8 cellular contexts compared by ENCODE assay signal in the genomic region with DNA sequence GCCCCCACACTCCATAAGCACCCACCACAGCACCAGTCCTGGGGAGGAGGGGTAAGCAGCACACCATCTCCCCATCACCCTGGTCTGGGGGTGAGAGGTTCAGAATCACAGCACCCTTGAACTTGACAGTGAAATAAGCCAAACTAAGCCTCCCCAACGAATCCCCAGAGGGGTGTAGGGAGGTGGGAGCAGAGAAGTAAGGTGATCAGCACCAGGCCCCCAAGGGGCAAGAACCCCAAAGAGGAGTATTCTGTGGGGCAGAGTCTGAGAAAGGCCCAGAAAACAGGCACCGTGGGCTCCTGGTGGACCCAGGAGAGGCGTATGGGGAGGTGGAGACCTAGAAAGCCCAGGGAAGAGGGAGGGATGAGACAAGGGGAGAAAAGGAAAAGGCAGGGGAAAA. TPM values are rescaled to one million over a fixed set of nuclear protein-coding genes. Genes with fewer than 3 reads are reported as not detected.
A peak's percentile ranks its signal among the peaks of the same experiment; 100 is the strongest.
DNase-seq lines count a peak whose midpoint lies in the region; ATAC-seq, FAIRE-seq and TF ChIP-seq lines count a peak whose summit lies in the region.

No MANE protein-coding gene starts in this region.

- no peak overlapping the region for H3K18ac ChIP-seq in H1 (ENCODE audit: extremely low read depth, low read length)

- WGBS in H1 (ENCODE audit: extremely low coverage in 1 of 2, insufficient coverage in 1 of 2, insufficient read length in 1 of 2, insufficient replicate concordance in 2 of 2, low coverage in 1 of 2, low lambda C conversion rate in 2 of 2, missing lambda C conversion rate in 1 of 2), 2 experiments, result 98% methylated on average over 3 of the region's 3 CpGs; no CpG with 5 or more reads in 1 of the 2 experiments

- peak overlapping the region; percentile 91 for H3K9ac ChIP-seq in BLaER1
- peak overlapping the region; percentile 95 for H3K9ac ChIP-seq in OCI-LY3 (ENCODE audit: low read length)
- no peak overlapping the region for H3K9ac ChIP-seq in H1 (replicated peaks in 1 of 4; ENCODE audit: extremely low read depth in 1 of 4, low read depth in 3 of 4, low read length in 3 of 4)

- TF ChIP-seq POLR2A in H1 (IDR thresholded peaks at IDR 0.05; ENCODE audit: control extremely low read depth in 1 of 2, low read depth in 2 of 2, low read length in 2 of 2) (no peak), GM18505 (IDR thresholded peaks at IDR 0.05; ENCODE audit: borderline replicate concordance, extremely low read depth, insufficient read depth, insufficient read length) (no peak)

- H3K36me3 ChIP-seq in BLaER1, result peaks cover 47% of the 10 kb centered on the region
- H3K36me3 ChIP-seq in OCI-LY3 (replicated peaks; ENCODE audit: low read depth, low read length), result peaks cover 40% of the 10 kb centered on the region
- peaks cover 0 to 8% (median 0%) of the 10 kb centered on the region in 4 experiments; a peak in 4 of 8 replicates for H3K36me3 ChIP-seq in H1 (ENCODE audit: control insufficient read depth in 2 of 4, insufficient read depth in 4 of 4, low read length in 3 of 4)
- peaks cover 96% of the 10 kb centered on the region for H3K36me3 ChIP-seq in neutrophil

- H3K9me3 ChIP-seq in BLaER1 (no peaks in the 10 kb centered on the region), OCI-LY3 (ENCODE audit: insufficient read depth, low read length) (no peaks in the 10 kb centered on the region), H1 (ENCODE audit: insufficient read depth in 2 of 2, low read depth in 1 of 2, low read length in 1 of 2) (no peaks in the 10 kb centered on the region), neutrophil (no peaks in the 10 kb centered on the region)

- DNase-seq in H1 (ENCODE audit: low read depth in 1 of 2, low spot score in 2 of 2) (no peak), SW 1271 (lab: John Stamatoyannopoulos, UW) (no peak)

- H3K4me1 ChIP-seq in BLaER1 (peaks cover 80% of the 10 kb centered on the region), OCI-LY3 (ENCODE audit: low read length) (peaks cover 49% of the 10 kb centered on the region), H1 (replicated peaks in 1 of 4; ENCODE audit: control insufficient read depth in 3 of 4, insufficient read depth in 4 of 4, low read length in 3 of 4) (peaks cover 0 to 9% (median 5%) of the 10 kb centered on the region in 4 experiments; a peak in 3 of 7 replicates), neutrophil (ENCODE audit: control insufficient read depth in 1 of 2, insufficient read depth in 1 of 2, low read depth in 1 of 2, low read length in 1 of 2) (peaks cover 95 to 98% of the 10 kb centered on the region in 2 experiments)

- CTCF ChIA-PET in H1 (lab: Charles Lee; ENCODE audit: partially characterized antibody), result interaction anchor here (0.6 to 1.9 kb wide), 4 partner anchors 10 to 457 kb away, joined by 3 to 5 read pairs (median 4); no protein-coding TSS in a partner anchor

- peak overlapping the region; percentile 92 for H3K27ac ChIP-seq in BLaER1
- H3K27ac ChIP-seq in OCI-LY3 (ENCODE audit: low read length), result peak overlapping the region; percentile 76
- H3K27ac ChIP-seq in H1 (ENCODE audit: low read depth, low read length), result no peak overlapping the region
- H3K27ac ChIP-seq in neutrophil, result peak overlapping the region; percentile 99

- no peak overlapping the region for H2AFZ ChIP-seq in OCI-LY3 (ENCODE audit: low read depth, low read length)
- no peak overlapping the region for H2AFZ ChIP-seq in H1 (ENCODE audit: low read length)

- H2BK5ac ChIP-seq in H1 (ENCODE audit: low read depth, low read length), result 0 out of 2 replicates have a peak overlapping the region, but pooled peaks have one; percentile 17

- no peak overlapping the region for H3K14ac ChIP-seq in H1 (ENCODE audit: insufficient read length)

- H2BK120ac ChIP-seq in H1 (replicated peaks; ENCODE audit: low read depth, low read length), result no peak overlapping the region

- no peak overlapping the region for H3K23ac ChIP-seq in H1 (ENCODE audit: insufficient read length)

- TF ChIP-seq EP300 in H1 (IDR thresholded peaks at IDR 0.05; ENCODE audit: borderline replicate concordance in 1 of 2, low read depth in 2 of 2, low read length in 2 of 2), result no peak

- no peak overlapping the region for H2BK12ac ChIP-seq in H1 (ENCODE audit: low read depth, low read length)

- H4K5ac ChIP-seq in H1 (ENCODE audit: insufficient read length, low read depth, low read length), result no peak overlapping the region

- no peak for ATAC-seq in GM18505 (IDR thresholded peaks at IDR 0.05; ENCODE audit: unreplicated experiment)
- no peak for ATAC-seq in GM21737 (IDR thresholded peaks at IDR 0.05; ENCODE audit: unreplicated experiment)
- ATAC-seq in GM19452 (IDR thresholded peaks at IDR 0.05; ENCODE audit: unreplicated experiment), result no peak

- no peak for TF ChIP-seq CTCF in OCI-LY3 (IDR thresholded peaks at IDR 0.05; ENCODE audit: low read depth, low read length)
- no peak for TF ChIP-seq CTCF in H1 (IDR thresholded peaks at IDR 0.05; ENCODE audit: control extremely low read depth in 1 of 3, insufficient read depth in 1 of 3, low read depth in 1 of 3, low read length in 3 of 3)
- TF ChIP-seq CTCF in neutrophil (IDR thresholded peaks at IDR 0.05), result no peak

- no peak overlapping the region for H2BK15ac ChIP-seq in H1 (ENCODE audit: low read length)

- H3K4me3 ChIP-seq in BLaER1, result peak overlapping the region; percentile 83
- H3K4me3 ChIP-seq in OCI-LY3 (ENCODE audit: low read length), result peak overlapping the region; percentile 83
- H3K4me3 ChIP-seq in H1 (ENCODE audit: extremely low read depth in 1 of 4, insufficient read depth in 2 of 4, low read depth in 3 of 4, low read length in 4 of 4), result no peak overlapping the region
- peak overlapping the region; percentile 60 to 73 for H3K4me3 ChIP-seq in neutrophil (ENCODE audit: low read depth in 1 of 2, low read length in 1 of 2)

- no peak overlapping the region for H2BK20ac ChIP-seq in H1 (ENCODE audit: low read length)

- H3K79me1 ChIP-seq in H1 (ENCODE audit: low read depth, low read length), result peaks cover 19% of the 10 kb centered on the region; the same call in 1 of the 2 replicates

- H4K20me1 ChIP-seq in BLaER1 (peaks cover 53% of the 10 kb centered on the region), OCI-LY3 (ENCODE audit: insufficient read depth, low read length) (peaks cover 50% of the 10 kb centered on the region), H1 (replicated peaks in 1 of 2; ENCODE audit: control insufficient read depth in 1 of 2, insufficient read depth in 2 of 2, low read length in 2 of 2) (peaks cover 9 to 25% of the 10 kb centered on the region in 2 experiments)

- H3K23me2 ChIP-seq in H1 (ENCODE audit: low read depth, low read length), result no peaks in the 10 kb centered on the region

- H3K4ac ChIP-seq in H1 (replicated peaks; ENCODE audit: insufficient read length, low read depth, low read length), result no peak overlapping the region

- H4K91ac ChIP-seq in H1 (replicated peaks; ENCODE audit: insufficient read length, low read length), result no peak overlapping the region

- no peak overlapping the region for H2AK5ac ChIP-seq in H1 (ENCODE audit: low read depth, low read length)

- H3K27me3 ChIP-seq in BLaER1 (no peaks in the 10 kb centered on the region), OCI-LY3 (ENCODE audit: low read depth, low read length) (no peaks in the 10 kb centered on the region), H1 (replicated peaks in 1 of 4; ENCODE audit: control insufficient read depth in 3 of 4, extremely low read depth in 1 of 4, insufficient read depth in 3 of 4, low read length in 3 of 4) (no peaks in the 10 kb centered on the region), neutrophil (no peaks in the 10 kb centered on the region)

- no peak for FAIRE-seq in H1 (lab: Jason Lieb, UNC)

- H3K4me2 ChIP-seq in BLaER1 (peak overlapping the region; percentile 100), OCI-LY3 (ENCODE audit: low read length) (peak overlapping the region; percentile 98), H1 (ENCODE audit: insufficient read depth in 1 of 2, low read depth in 2 of 2, low read length in 2 of 2) (no peak overlapping the region)

- H3K79me2 ChIP-seq in OCI-LY3 (ENCODE audit: low read length), result peaks cover 71% of the 10 kb centered on the region
- peaks cover 0 to 40% of the 10 kb centered on the region in 2 experiments; a peak in 2 of 4 replicates for H3K79me2 ChIP-seq in H1 (ENCODE audit: control insufficient read depth in 1 of 2, insufficient read depth in 2 of 2, low read length in 2 of 2)

- POLR2A ChIA-PET in H1 (lab: Charles Lee; ENCODE audit: partially characterized antibody), result interaction anchor here (1.5 kb wide), 1 partner anchor 15 kb away, joined by 3 read pairs; no protein-coding TSS in a partner anchor

- peak overlapping the region; percentile 28; the same call in 1 of the 2 replicates for H4K8ac ChIP-seq in H1 (ENCODE audit: extremely low read depth, insufficient read depth, low read length)

- no peak overlapping the region for H3K56ac ChIP-seq in H1 (replicated peaks; ENCODE audit: insufficient read length, low read depth, low read length)

- no peak for TF ChIP-seq RAD21 in H1 (IDR thresholded peaks at IDR 0.05 in 1 of 2, conservative IDR thresholded peaks at IDR 0.05 in 1 of 2; ENCODE audit: low read depth in 2 of 2, low read length in 2 of 2)

TF ChIP-seq in H1, 55 proteins besides CTCF, POLR2A, EP300 and RAD21 (continues in another document):
- TF ChIP-seq SUZ12 (IDR thresholded peaks at IDR 0.05; ENCODE audit: low read length) (no peak), ASH2L (IDR thresholded peaks at IDR 0.05; ENCODE audit: low read length) (no peak), SIN3A (conservative IDR thresholded peaks at IDR 0.05 in 1 of 2, IDR thresholded peaks at IDR 0.05 in 1 of 2; ENCODE audit: low read depth in 1 of 2, low read length in 2 of 2) (no peak), TCF12 (IDR thresholded peaks at IDR 0.05; ENCODE audit: low read depth, low read length) (no peak)

RNA-seq across cellular contexts. Expression of gene ARAP1, which starts 30.9 kb away (rescaled TPM):
- 59.5 and 61.6 TPM in 2 replicates for total RNA-seq in H1 (2021; fragmentation: NEBNext Ultra II Directional; extraction: Animal tissue kit (Norgen Biotek cat#: 25700))
- 25.7 and 39.9 TPM in 2 replicates for polyA plus RNA-seq in H1 (2011; rRNA removed)
- polyA plus RNA-seq in H1 (2011; cell fraction: cytosol; rRNA removed), result 34.5 TPM
- polyA plus RNA-seq in H1 (2011; cell fraction: nucleus; rRNA removed), result 123 TPM
- polyA plus RNA-seq in H1 (2012, experiment 1 of 2), result 39.5 to 54.2 TPM (median 51.4 TPM) in 4 replicates
- polyA plus RNA-seq in H1 (2012, experiment 2 of 2), result 53.3 TPM
- polyA plus RNA-seq in H1 (2013, experiment 1 of 2), result 28.7 TPM
- 25.5 TPM for polyA plus RNA-seq in H1 (2013, experiment 2 of 2)
- polyA minus RNA-seq in H1 (2011; rRNA and poly(A)+ RNA removed), result 39.5 and 45.8 TPM in 2 replicates
- polyA minus RNA-seq in H1 (2011; cell fraction: cytosol; rRNA and poly(A)+ RNA removed), result 52.5 TPM
- 66.4 TPM for polyA minus RNA-seq in H1 (2011; cell fraction: nucleus; rRNA and poly(A)+ RNA removed)

RNA-seq across cellular contexts. Expression of gene PDE2A, which starts 47.1 kb away (rescaled TPM):
- 3.4 and 5.0 TPM in 2 replicates for total RNA-seq in H1 (2021; fragmentation: NEBNext Ultra II Directional; extraction: Animal tissue kit (Norgen Biotek cat#: 25700))
- 7.1 and 10.0 TPM in 2 replicates for polyA plus RNA-seq in H1 (2011; rRNA removed)
- 5.7 TPM for polyA plus RNA-seq in H1 (2011; cell fraction: cytosol; rRNA removed)
- polyA plus RNA-seq in H1 (2011; cell fraction: nucleus; rRNA removed), result 14.6 TPM
- 1.8 to 6.8 TPM (median 3.9 TPM) in 4 replicates for polyA plus RNA-seq in H1 (2012, experiment 1 of 2)
- polyA plus RNA-seq in H1 (2012, experiment 2 of 2), result 2.9 TPM
- 4.1 TPM for polyA plus RNA-seq in H1 (2013, experiment 1 of 2)
- 4.8 TPM for polyA plus RNA-seq in H1 (2013, experiment 2 of 2)
- polyA minus RNA-seq in H1 (2011; rRNA and poly(A)+ RNA removed), result 5.9 and 10.1 TPM in 2 replicates
- polyA minus RNA-seq in H1 (2011; cell fraction: cytosol; rRNA and poly(A)+ RNA removed), result 2.1 TPM
- polyA minus RNA-seq in H1 (2011; cell fraction: nucleus; rRNA and poly(A)+ RNA removed), result 6.0 TPM

Comparison
In these comparisons a context has a peak if more than half of its experiments do, and no peak if none do; other contexts are left out.
1. H3K4me2 ChIP-seq: peak in BLaER1 (single experiment) and OCI-LY3 (single experiment); none in H1 (0 of 2).
2. H3K4me3 ChIP-seq: peak in BLaER1 (single experiment), OCI-LY3 (single experiment) and neutrophil (2 of 2); none in H1 (0 of 4).
3. H3K9ac ChIP-seq: peak in BLaER1 (single experiment) and OCI-LY3 (single experiment); none in H1 (0 of 4).